ENCODE assay signal across 22 cellular contexts in genomic region chrX:38138900-38139299, GRCh38.
"Had no signal": no experiment of that assay in that cellular context is flagged by ENCODE, and none has a peak within 500 bp of the region (broad histone marks: within the 10 kb centered on the region; RNA-seq: fewer than 3 reads in every experiment).

No MANE protein-coding gene starts in this region.

- H3K27me3 ChIP-seq: Peyer's patch, SJSA1 had no signal

- H3K9ac ChIP-seq: KMS-11 had no signal

- H3K36me3 ChIP-seq: Peyer's patch, SJSA1 had no signal

- ATAC-seq: HepG2, Right ventricle myocardium inferior had no signal

- H2AFZ ChIP-seq: PC-9 had no signal

- H3K4me3 ChIP-seq: PC-9, Peyer's patch, SJSA1, SK-N-MC had no signal

- H3K27ac ChIP-seq: KMS-11, PC-9, Peyer's patch, SJSA1, SK-N-MC had no signal

- DNase-seq: IMR-90, Kasumi-1, MM.1S, NCI-H1092 treated with DMSO at 0.1 percent for 48 hours, NCI-H1436, NCI-H187, NCI-H2029, NCI-H2081 treated with DMSO at 0.1 percent for 48 hours, NCI-H2171, NCI-H226, NCI-H446, NCI-H510A treated with DMSO at 0.1 percent for 48 hours, NCI-H526, NCI-H748 treated with DMSO at 0.1 percent for 48 hours, PC-9, Peyer's patch, SHP77 treated with DMSO at 0.1 percent for 48 hours had no signal

- H3K9me3 ChIP-seq: Peyer's patch, SJSA1 had no signal

- FAIRE-seq: HepG2 had no signal

- H3K4me2 ChIP-seq: KMS-11, PC-9 had no signal

- H3K4me1 ChIP-seq: Peyer's patch, SJSA1 had no signal
